In the genomic region with DNA sequence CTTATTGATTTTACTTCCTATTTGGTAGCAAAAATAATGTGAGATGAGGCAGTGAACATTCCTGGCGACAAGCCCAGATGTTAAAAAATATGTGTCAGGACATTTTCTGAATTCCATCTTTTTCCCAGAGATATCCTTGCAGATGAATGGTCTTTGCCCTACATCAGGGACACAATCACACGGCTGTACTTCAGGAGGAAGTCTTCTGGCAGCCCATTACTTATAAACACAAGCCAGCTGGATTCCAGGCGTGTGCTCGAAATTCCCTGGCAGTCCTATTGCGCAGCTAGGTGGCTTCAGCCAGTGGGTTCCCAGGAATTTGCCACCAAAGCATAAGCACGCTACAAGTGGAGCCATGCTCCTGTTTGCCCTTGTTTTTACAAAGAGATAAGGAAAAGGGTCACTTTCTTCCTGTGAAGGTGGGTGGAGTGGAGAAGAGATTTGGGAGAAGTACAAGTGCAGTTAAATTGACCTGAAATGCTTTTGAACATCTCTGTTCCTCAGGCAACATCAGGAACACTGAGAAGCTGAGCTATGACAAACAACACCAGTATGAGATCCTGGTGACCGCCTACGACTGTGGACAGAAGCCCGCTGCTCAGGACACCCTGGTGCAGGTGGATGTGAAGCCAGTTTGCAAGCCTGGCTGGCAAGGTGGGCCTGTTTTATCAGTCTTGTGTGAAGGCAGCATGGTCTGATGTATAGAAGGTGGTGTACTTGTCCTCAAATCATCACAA, we compare ENCODE assay signal across 10 cellular contexts.
A peak's percentile ranks its signal among the peaks of the same experiment; 100 is the strongest.
DNase-seq lines count a peak whose midpoint lies in the region; ATAC-seq, FAIRE-seq and TF ChIP-seq lines count a peak whose summit lies in the region.
"Had no signal": no experiment of that assay in that cellular context is flagged by ENCODE, and none has a peak within 500 bp of the region (broad histone marks: within the 10 kb centered on the region; RNA-seq: fewer than 3 reads in every experiment).

No MANE protein-coding gene starts in this region.

- H3K9ac ChIP-seq in H1 (replicated peaks in 1 of 4; ENCODE audit: extremely low read depth in 1 of 4, low read depth in 3 of 4, low read length in 3 of 4) (no peak overlapping the region), liver (ENCODE audit: low read depth in 1 of 2, low read length in 2 of 2) (no peak overlapping the region)

- DNase-seq in LoVo (ENCODE audit: low spot score) (peak; percentile 34), H1 (ENCODE audit: low read depth in 1 of 2, low spot score in 2 of 2) (no peak), upper lobe of left lung (peak in 1 of 2 donors; percentile 40), frontal cortex (ENCODE audit: low spot score in 2 of 2) (no peak), NCI-H1105 (lab: John Stamatoyannopoulos, UW) (no peak), D341Med (ENCODE audit: low spot score) (no peak)
- DNase-seq: cerebellar nuclear complex, GF-D8, H9 had no signal

- no peaks in the 10 kb centered on the region for H3K9me3 ChIP-seq in H1 (ENCODE audit: insufficient read depth in 2 of 2, low read depth in 1 of 2, low read length in 1 of 2)
- H3K9me3 ChIP-seq in liver (ENCODE audit: control insufficient read depth in 4 of 4, low read length in 3 of 4): no peaks in the 10 kb centered on the region
- no peaks in the 10 kb centered on the region for H3K9me3 ChIP-seq in upper lobe of left lung

- TF ChIP-seq RAD21 in H1 (IDR thresholded peaks at IDR 0.05 in 1 of 2, conservative IDR thresholded peaks at IDR 0.05 in 1 of 2; ENCODE audit: low read depth in 2 of 2, low read length in 2 of 2) (no peak; a peak in 1 of 4 replicates), liver (IDR thresholded peaks at IDR 0.05) (peak in 1 of 2 donors; percentile 17)

- H3K36me3 ChIP-seq in H1 (ENCODE audit: control insufficient read depth in 2 of 4, insufficient read depth in 4 of 4, low read length in 3 of 4): no peaks in the 10 kb centered on the region
- no peaks in the 10 kb centered on the region for H3K36me3 ChIP-seq in liver (ENCODE audit: control insufficient read depth in 4 of 4, insufficient read depth in 3 of 4, low read depth in 1 of 4, low read length in 3 of 4)
- no peaks in the 10 kb centered on the region for H3K36me3 ChIP-seq in upper lobe of left lung

- no peak overlapping the region for H3K4me2 ChIP-seq in H1 (ENCODE audit: insufficient read depth in 1 of 2, low read depth in 2 of 2, low read length in 2 of 2)

- ATAC-seq in upper lobe of left lung (ENCODE audit: low FRiP score in 2 of 2): peak; percentile 49 to 65

- 0 out of 2 replicates have a peak overlapping the region, but pooled peaks have one; percentile 7 for H3K18ac ChIP-seq in H1 (ENCODE audit: extremely low read depth, low read length)

- POLR2A ChIA-PET in H1 (lab: Charles Lee; ENCODE audit: partially characterized antibody): no interaction called here

- no peak overlapping the region for H2BK5ac ChIP-seq in H1 (ENCODE audit: low read depth, low read length)

- H2BK120ac ChIP-seq in H1 (replicated peaks; ENCODE audit: low read depth, low read length): peak overlapping the region; percentile 25

- H3K4me1 ChIP-seq in H1 (replicated peaks in 1 of 4; ENCODE audit: control insufficient read depth in 3 of 4, insufficient read depth in 4 of 4, low read length in 3 of 4) (peaks cover 0 to 3% (median 0%) of the 10 kb centered on the region in 4 experiments; a peak in 2 of 7 replicates), liver (ENCODE audit: control insufficient read depth in 4 of 4, insufficient read depth in 4 of 4, low read length in 3 of 4) (peaks cover 0 to 6% (median 2%) of the 10 kb centered on the region in 4 donors), upper lobe of left lung (peaks cover 3 to 6% (median 4%) of the 10 kb centered on the region in 4 donors)

- CTCF ChIA-PET in H1 (lab: Charles Lee; ENCODE audit: partially characterized antibody): interaction anchor here (1.4 to 2.0 kb wide), 2 partner anchors 11 to 12 kb away, joined by 4 to 7 read pairs; no protein-coding TSS in a partner anchor

- no peak overlapping the region for H3K4me3 ChIP-seq in H1 (ENCODE audit: extremely low read depth in 1 of 4, insufficient read depth in 2 of 4, low read depth in 3 of 4, low read length in 4 of 4)
- no peak overlapping the region for H3K4me3 ChIP-seq in liver (ENCODE audit: low read depth in 1 of 3, low read length in 3 of 3)
- H3K4me3 ChIP-seq in upper lobe of left lung: no peak overlapping the region

- H2BK12ac ChIP-seq in H1 (ENCODE audit: low read depth, low read length): peak overlapping the region; percentile 98

- TF ChIP-seq CTCF in H1 (IDR thresholded peaks at IDR 0.05; ENCODE audit: control extremely low read depth in 1 of 3, insufficient read depth in 1 of 3, low read depth in 1 of 3, low read length in 3 of 3) (peak in 1 of 3 experiments; percentile 1; a peak in 1 of 4 replicates), liver (IDR thresholded peaks at IDR 0.05; ENCODE audit: low read depth, low read length, missing input control) (no peak), upper lobe of left lung (IDR thresholded peaks at IDR 0.05) (peak in 1 of 6 experiments; percentile 29)

- H3K14ac ChIP-seq in H1 (ENCODE audit: insufficient read length): no peak overlapping the region

- TF ChIP-seq POLR2A in H1 (IDR thresholded peaks at IDR 0.05; ENCODE audit: control extremely low read depth in 1 of 2, low read depth in 2 of 2, low read length in 2 of 2): no peak
- TF ChIP-seq POLR2A in upper lobe of left lung (IDR thresholded peaks at IDR 0.05): no peak

- H2AK5ac ChIP-seq in H1 (ENCODE audit: low read depth, low read length): peak overlapping the region; percentile 49; the same call in 1 of the 2 replicates

- no peaks in the 10 kb centered on the region; the same call in 1 of the 2 replicates for H3K23me2 ChIP-seq in H1 (ENCODE audit: low read depth, low read length)

- no peak overlapping the region for H3K23ac ChIP-seq in H1 (ENCODE audit: insufficient read length)

- no peak overlapping the region for H3K4ac ChIP-seq in H1 (replicated peaks; ENCODE audit: insufficient read length, low read depth, low read length)

- H2BK20ac ChIP-seq in H1 (ENCODE audit: low read length): peak overlapping the region; percentile 84; the same call in 1 of the 2 replicates

- no peak overlapping the region for H3K27ac ChIP-seq in H1 (ENCODE audit: low read depth, low read length)
- H3K27ac ChIP-seq in liver (ENCODE audit: low read depth in 1 of 2, low read length in 2 of 2): no peak overlapping the region
- H3K27ac ChIP-seq in upper lobe of left lung: no peak overlapping the region

- H2AFZ ChIP-seq in H1 (ENCODE audit: low read length): no peak overlapping the region

- FAIRE-seq in H1 (lab: Jason Lieb, UNC): no peak
- no peak for FAIRE-seq in frontal cortex (lab: Jason Lieb, UNC)

- H4K20me1 ChIP-seq in H1 (replicated peaks in 1 of 2; ENCODE audit: control insufficient read depth in 1 of 2, insufficient read depth in 2 of 2, low read length in 2 of 2): no peaks in the 10 kb centered on the region

- H3K56ac ChIP-seq in H1 (replicated peaks; ENCODE audit: insufficient read length, low read depth, low read length): no peak overlapping the region

- no peak overlapping the region for H4K8ac ChIP-seq in H1 (ENCODE audit: extremely low read depth, insufficient read depth, low read length)

- no peak overlapping the region for H4K5ac ChIP-seq in H1 (ENCODE audit: insufficient read length, low read depth, low read length)

- no peak overlapping the region for H4K91ac ChIP-seq in H1 (replicated peaks; ENCODE audit: insufficient read length, low read length)

- H3K79me2 ChIP-seq in H1 (ENCODE audit: control insufficient read depth in 1 of 2, insufficient read depth in 2 of 2, low read length in 2 of 2): no peaks in the 10 kb centered on the region

- TF ChIP-seq EP300 in H1 (IDR thresholded peaks at IDR 0.05; ENCODE audit: borderline replicate concordance in 1 of 2, low read depth in 2 of 2, low read length in 2 of 2) (no peak), upper lobe of left lung (IDR thresholded peaks at IDR 0.05) (no peak)

- no peaks in the 10 kb centered on the region for H3K79me1 ChIP-seq in H1 (ENCODE audit: low read depth, low read length)

- 84% methylated on average over 9 of the region's 9 CpGs; no CpG with 5 or more reads in 1 of the 2 experiments for WGBS in H1 (ENCODE audit: extremely low coverage in 1 of 2, insufficient coverage in 1 of 2, insufficient read length in 1 of 2, insufficient replicate concordance in 2 of 2, low coverage in 1 of 2, low lambda C conversion rate in 2 of 2, missing lambda C conversion rate in 1 of 2), 2 experiments
- WGBS in liver: 44% methylated on average over 9 of the region's 9 CpGs
- 36 to 38% methylated on average over 7 to 9 of the region's 9 CpGs for WGBS in upper lobe of left lung, 2 donors

- H3K27me3 ChIP-seq in H1 (replicated peaks in 1 of 4; ENCODE audit: control insufficient read depth in 3 of 4, extremely low read depth in 1 of 4, insufficient read depth in 3 of 4, low read length in 3 of 4) (no peaks in the 10 kb centered on the region), liver (ENCODE audit: control insufficient read depth in 4 of 4, insufficient read depth in 4 of 4, low read length in 3 of 4) (no peaks in the 10 kb centered on the region), upper lobe of left lung (no peaks in the 10 kb centered on the region)

- H2BK15ac ChIP-seq in H1 (ENCODE audit: low read length): 0 out of 2 replicates have a peak overlapping the region, but pooled peaks have one; percentile 38

TF ChIP-seq in H1, 55 proteins besides CTCF, POLR2A, EP300 and RAD21:
- TF ChIP-seq, protein P1, sequence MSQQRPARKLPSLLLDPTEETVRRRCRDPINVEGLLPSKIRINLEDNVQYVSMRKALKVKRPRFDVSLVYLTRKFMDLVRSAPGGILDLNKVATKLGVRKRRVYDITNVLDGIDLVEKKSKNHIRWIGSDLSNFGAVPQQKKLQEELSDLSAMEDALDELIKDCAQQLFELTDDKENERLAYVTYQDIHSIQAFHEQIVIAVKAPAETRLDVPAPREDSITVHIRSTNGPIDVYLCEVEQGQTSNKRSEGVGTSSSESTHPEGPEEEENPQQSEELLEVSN (IDR thresholded peaks at IDR 0.05): 0 out of 2 replicates have a peak, but pooled peaks have one; percentile 10
- no peak for TF ChIP-seq SP2 (IDR thresholded peaks at IDR 0.05; ENCODE audit: low read length)

TF ChIP-seq in liver, 16 proteins besides CTCF, POLR2A, EP300 and RAD21 (continues in another document):
- TF ChIP-seq YY1 (IDR thresholded peaks at IDR 0.05) (no peak), NR2F2 (IDR thresholded peaks at IDR 0.05) (peak; percentile 52), TAF1 (conservative IDR thresholded peaks at IDR 0.05) (no peak)
